Comparison of ENCODE assay signal across 24 cellular contexts in genomic region chr1:111803951-111804350, GRCh38.
"Had no signal": no experiment of that assay in that cellular context is flagged by ENCODE, and none has a peak within 500 bp of the region (broad histone marks: within the 10 kb centered on the region; RNA-seq: fewer than 3 reads in every experiment).

No MANE protein-coding gene starts in this region.

- H3K9ac ChIP-seq: parathyroid adenoma had no signal

- H3K9me3 ChIP-seq: esophagus muscularis mucosa, gastrocnemius medialis, psoas muscle, sigmoid colon, testis, tibial nerve, upper lobe of right lung had no signal

- H3K36me3 Mint-ChIP-seq: naive B cell had no signal

- H3K27ac ChIP-seq: epithelial cell of prostate, esophagus muscularis mucosa, gastrocnemius medialis, parathyroid adenoma, psoas muscle, sigmoid colon, skin epidermis, testis, tibial nerve, upper lobe of right lung had no signal

- H3K4me1 Mint-ChIP-seq: stimulated activated naive CD8-positive, alpha-beta T cell treated with anti-CD3 and anti-CD28 coated beads, Interleukin-15, amount 100 ng/mL, for 72 hours had no signal

- H3K27me3 Mint-ChIP-seq: stimulated activated naive CD8-positive, alpha-beta T cell treated with anti-CD3 and anti-CD28 coated beads, Interleukin-15, amount 100 ng/mL, for 72 hours had no signal

- H2AFZ ChIP-seq: parathyroid adenoma had no signal

- FAIRE-seq: colon had no signal

- H3K36me3 ChIP-seq: esophagus muscularis mucosa, gastrocnemius medialis, sigmoid colon, tibial nerve, upper lobe of right lung had no signal

- H3K4me1 ChIP-seq: parathyroid adenoma, sigmoid colon, testis, tibial nerve, upper lobe of right lung had no signal

- H3K4me3 ChIP-seq: esophagus muscularis mucosa, gastrocnemius medialis, lung, psoas muscle, sigmoid colon, skin epidermis, testis, tibial nerve, upper lobe of right lung had no signal

- ATAC-seq: effector memory CD8-positive, alpha-beta T cell; gastrocnemius medialis; left lobe of liver; psoas muscle; stimulated activated naive B cell treated with anti-CD40 and anti-IgM and Interleukin-4, amounts not matched to agents 10 μg/mL and 1 μg/mL and 100 μg/mL, for 72 hours; stimulated activated naive CD8-positive, alpha-beta T cell treated with anti-CD3 and anti-CD28 coated beads, Interleukin-15, amount 100 ng/mL, for 72 hours; upper lobe of right lung had no signal

- H3K4me3 Mint-ChIP-seq: dendritic cell treated with granulocyte-macrophage colony-stimulating factor and Interleukin-4, amounts not matched to agents 40 ng/mL and 50 ng/mL, for 4 days; effector memory CD8-positive, alpha-beta T cell; nephron; stimulated activated naive B cell treated with anti-CD40 and anti-IgM and Interleukin-4, amounts not matched to agents 10 μg/mL and 1 μg/mL and 100 μg/mL, for 72 hours; stimulated activated naive CD8-positive, alpha-beta T cell treated with anti-CD3 and anti-CD28 coated beads, Interleukin-15, amount 100 ng/mL, for 72 hours had no signal

- H3K27me3 ChIP-seq: esophagus muscularis mucosa, gastrocnemius medialis, sigmoid colon, testis, tibial nerve, upper lobe of right lung had no signal

- DNase-seq: effector memory CD8-positive, alpha-beta T cell; gastrocnemius medialis; islet precursor cell; mesendoderm; naive B cell; psoas muscle; retina; sigmoid colon; stimulated activated CD4-positive, alpha-beta T cell treated with anti-CD3 and anti-CD28 coated beads, Interleukin-2, amount 100 ng/mL, for 24 hours; stimulated activated CD4-positive, alpha-beta T cell treated with anti-CD3 and anti-CD28 coated beads, Interleukin-4, amount 100 ng/mL, for 4 hours; stimulated activated naive B cell treated with anti-CD40 and anti-IgM and Interleukin-4, amounts not matched to agents 10 μg/mL and 1 μg/mL and 100 μg/mL, for 72 hours; stimulated activated naive CD8-positive, alpha-beta T cell treated with anti-CD3 and anti-CD28 coated beads, Interleukin-15, amount 100 ng/mL, for 72 hours; testis; upper lobe of right lung had no signal

- H3K9me3 Mint-ChIP-seq: dendritic cell treated with granulocyte-macrophage colony-stimulating factor and Interleukin-4, amounts not matched to agents 40 ng/mL and 50 ng/mL, for 4 days; effector memory CD8-positive, alpha-beta T cell; nephron had no signal

- H3K27ac Mint-ChIP-seq: dendritic cell treated with granulocyte-macrophage colony-stimulating factor and Interleukin-4, amounts not matched to agents 40 ng/mL and 50 ng/mL, for 4 days; effector memory CD8-positive, alpha-beta T cell; nephron; stimulated activated naive B cell treated with anti-CD40 and anti-IgM and Interleukin-4, amounts not matched to agents 10 μg/mL and 1 μg/mL and 100 μg/mL, for 72 hours; stimulated activated naive CD8-positive, alpha-beta T cell treated with anti-CD3 and anti-CD28 coated beads, Interleukin-15, amount 100 ng/mL, for 72 hours had no signal
